Comparison of ENCODE assay signal across 13 cellular contexts in genomic region chr4:139959398-139959797, GRCh38.
DNase-seq lines count a peak whose midpoint lies in the region; ATAC-seq and TF ChIP-seq lines count a peak whose summit lies in the region.
"Had no signal": no experiment of that assay in that cellular context is flagged by ENCODE, and none has a peak within 500 bp of the region (broad histone marks: within the 10 kb centered on the region; RNA-seq: fewer than 3 reads in every experiment).

No MANE protein-coding gene starts in this region.

- H3K9me3 ChIP-seq in thyroid gland (no peaks in the 10 kb centered on the region), gastroesophageal sphincter (no peaks in the 10 kb centered on the region)

- ATAC-seq in gastroesophageal sphincter: no peak
- ATAC-seq: GM23338, HCT116 had no signal

- H3K36me3 ChIP-seq in thyroid gland (no peaks in the 10 kb centered on the region), gastroesophageal sphincter (no peaks in the 10 kb centered on the region)

- TF ChIP-seq POLR2A in thyroid gland (IDR thresholded peaks at IDR 0.05): no peak
- no peak for TF ChIP-seq POLR2A in gastroesophageal sphincter (IDR thresholded peaks at IDR 0.05)

- intact Hi-C loops in thyroid gland (cut with DNase I): no loop called here

- H3K4me3 ChIP-seq in thyroid gland (replicated peaks in 1 of 3) (no peak overlapping the region), gastroesophageal sphincter (no peak overlapping the region)
- H3K4me3 ChIP-seq: GM23338 had no signal

- H3K27ac Mint-ChIP-seq in nephron: peak overlapping the region; percentile 18 to 45 (median 37)
- H3K27ac Mint-ChIP-seq: CD4-positive, alpha-beta memory T cell; GM23338; H9 had no signal

- TF ChIP-seq CTCF in VCaP (conservative IDR thresholded peaks at IDR 0.05): no peak
- no peak for TF ChIP-seq CTCF in nephron (IDR thresholded peaks at IDR 0.05; ENCODE audit: unreplicated experiment in 3 of 3)
- no peak for TF ChIP-seq CTCF in thyroid gland (IDR thresholded peaks at IDR 0.05)
- TF ChIP-seq CTCF in gastroesophageal sphincter (IDR thresholded peaks at IDR 0.05): no peak

- H3K4me3 Mint-ChIP-seq in nephron: no peak overlapping the region
- H3K4me3 Mint-ChIP-seq: CD4-positive, alpha-beta memory T cell; GM23338; H9 had no signal

- H3K4me1 ChIP-seq in thyroid gland: peaks cover 30 to 48% of the 10 kb centered on the region in 2 donors
- peaks cover 0 to 42% (median 4%) of the 10 kb centered on the region in 3 donors for H3K4me1 ChIP-seq in gastroesophageal sphincter

- TF ChIP-seq EP300 in gastroesophageal sphincter (IDR thresholded peaks at IDR 0.05): no peak

- peak overlapping the region; percentile 3; the same call in 1 of the 2 replicates for H3K27ac ChIP-seq in VCaP
- peak overlapping the region in 1 of 3 donors; percentile 8 for H3K27ac ChIP-seq in thyroid gland
- H3K27ac ChIP-seq in gastroesophageal sphincter: no peak overlapping the region

- peak; percentile 47 for DNase-seq in NCI-H69 (lab: John Stamatoyannopoulos, UW)
- DNase-seq in thyroid gland: peak; percentile 41 to 64
- no peak for DNase-seq in LoVo (ENCODE audit: low spot score)
- DNase-seq: C1 segment of cervical spinal cord; Calu3; CD4-positive, alpha-beta memory T cell; GF-D8; H9 had no signal

- H3K36me3 Mint-ChIP-seq in nephron (ENCODE audit: low read depth): no peaks in the 10 kb centered on the region
- H3K36me3 Mint-ChIP-seq: CD4-positive, alpha-beta memory T cell had no signal

- H3K27me3 Mint-ChIP-seq in nephron (ENCODE audit: low read depth): no peaks in the 10 kb centered on the region

- WGBS in thyroid gland, 2 donors: 53 to 74% methylated on average over 4 of the region's 4 CpGs
- WGBS in gastroesophageal sphincter (ENCODE audit: low coverage in 1 of 2), 2 donors: 90 to 98% methylated on average over 4 of the region's 4 CpGs

- H3K9me3 Mint-ChIP-seq in nephron: no peaks in the 10 kb centered on the region
- H3K9me3 Mint-ChIP-seq: CD4-positive, alpha-beta memory T cell; GM23338; H9 had no signal

- H3K4me1 Mint-ChIP-seq in nephron: peaks cover 45% of the 10 kb centered on the region
- H3K4me1 Mint-ChIP-seq: CD4-positive, alpha-beta memory T cell had no signal

- H3K27me3 ChIP-seq in thyroid gland (no peaks in the 10 kb centered on the region), gastroesophageal sphincter (no peaks in the 10 kb centered on the region)
